ENCODE assay signal across 9 cellular contexts in genomic region chr14:103091883-103092222, GRCh38. TPM values are rescaled to one million over a fixed set of nuclear protein-coding genes. Genes with fewer than 3 reads are reported as not detected.
DNase-seq lines count a peak whose midpoint lies in the region; ATAC-seq and TF ChIP-seq lines count a peak whose summit lies in the region.
"Had no signal": no experiment of that assay in that cellular context is flagged by ENCODE, and none has a peak within 500 bp of the region (broad histone marks: within the 10 kb centered on the region; RNA-seq: fewer than 3 reads in every experiment).

No MANE protein-coding gene starts in this region.

- peak overlapping the region; percentile 77 for H3K4me2 ChIP-seq in OCI-LY1 (ENCODE audit: low read length)

- H4K20me1 ChIP-seq in OCI-LY1 (ENCODE audit: insufficient read depth, low read length): no peaks in the 10 kb centered on the region

- no peaks in the 10 kb centered on the region for H3K9me2 ChIP-seq in OCI-LY1 (ENCODE audit: low read depth, low read length)

- CTCF ChIA-PET in activated CD4-positive, alpha-beta T cell treated with anti-CD3 and anti-CD28 coated beads for 36 hours (lab: Charles Lee): interaction anchor here (0.7 to 1.3 kb wide), 5 partner anchors 13 to 332 kb away, joined by 3 to 6 read pairs (median 4); no protein-coding TSS in a partner anchor

- H3K4me1 Mint-ChIP-seq in activated CD4-positive, alpha-beta T cell treated with anti-CD3 and anti-CD28 coated beads for 36 hours: peaks cover 3% of the 10 kb centered on the region

- no peaks in the 10 kb centered on the region for H3K79me2 ChIP-seq in OCI-LY1 (ENCODE audit: insufficient read depth, low read length)

- ATAC-seq in activated CD4-positive, alpha-beta T cell treated with anti-CD3 and anti-CD28 coated beads for 36 hours: no peak

- no peak overlapping the region; the same call in 1 of the 2 replicates for H3K9ac ChIP-seq in OCI-LY1 (ENCODE audit: low read length)

- no peaks in the 10 kb centered on the region for H3K27me3 Mint-ChIP-seq in activated CD4-positive, alpha-beta T cell treated with anti-CD3 and anti-CD28 coated beads for 36 hours

- POLR2A ChIA-PET in activated CD4-positive, alpha-beta T cell treated with anti-CD3 and anti-CD28 coated beads for 36 hours (lab: Charles Lee): no interaction called here

- no peak overlapping the region for H3K27ac Mint-ChIP-seq in activated CD4-positive, alpha-beta T cell treated with anti-CD3 and anti-CD28 coated beads for 36 hours

- TF ChIP-seq CTCF in GM12864 (IDR thresholded peaks at IDR 0.05; ENCODE audit: low read depth, low read length, missing control alignments) (peak; percentile 1), OCI-LY1 (IDR thresholded peaks at IDR 0.05; ENCODE audit: low read length) (no peak; the same call in 1 of the 2 replicates), fibroblast of mammary gland (conservative IDR thresholded peaks at IDR 0.05; ENCODE audit: control insufficient read depth, insufficient read depth, low read depth, low read length) (no peak), sigmoid colon (IDR thresholded peaks at IDR 0.05) (no peak)

- no peak overlapping the region for H2AFZ ChIP-seq in OCI-LY1 (ENCODE audit: low read length)

- H3K9me3 Mint-ChIP-seq in activated CD4-positive, alpha-beta T cell treated with anti-CD3 and anti-CD28 coated beads for 36 hours (ENCODE audit: low read depth): no peaks in the 10 kb centered on the region

- H3K36me3 Mint-ChIP-seq in activated CD4-positive, alpha-beta T cell treated with anti-CD3 and anti-CD28 coated beads for 36 hours (ENCODE audit: low read depth): no peaks in the 10 kb centered on the region

- H3K4me3 ChIP-seq in GM12864 (ENCODE audit: low read depth, low read length) (peak overlapping the region; percentile 27), OCI-LY1 (ENCODE audit: low read depth, low read length, poor library complexity, severe bottlenecking) (peak overlapping the region; percentile 54), fibroblast of mammary gland (ENCODE audit: control insufficient read depth, low read depth, low read length) (peak overlapping the region; percentile 20), sigmoid colon (peak overlapping the region; percentile 22 to 58 (median 50))

- no peaks in the 10 kb centered on the region for H3K9me3 ChIP-seq in OCI-LY1 (ENCODE audit: low read length)
- H3K9me3 ChIP-seq in sigmoid colon: no peaks in the 10 kb centered on the region

- H3F3A ChIP-seq in OCI-LY1 (ENCODE audit: insufficient read depth, low read length): no peaks in the 10 kb centered on the region

- no peak for TF ChIP-seq POLR2A in sigmoid colon (IDR thresholded peaks at IDR 0.05)

- H3K27ac ChIP-seq in OCI-LY1 (ENCODE audit: low read depth, low read length, poor library complexity, severe bottlenecking) (no peak overlapping the region), sigmoid colon (peak overlapping the region; percentile 1 to 41 (median 21))

- H3K4me1 ChIP-seq in OCI-LY1 (ENCODE audit: insufficient read depth, low read length, severe bottlenecking) (peaks cover 10% of the 10 kb centered on the region), sigmoid colon (peaks cover 0 to 11% (median 10%) of the 10 kb centered on the region in 4 donors)

- intact Hi-C loops in sigmoid colon (cut with DNase I): no loop called here
- intact Hi-C loops in activated CD4-positive, alpha-beta T cell treated with anti-CD3 and anti-CD28 coated beads for 36 hours (cut with DNase I, micrococcal nuclease): loop anchor here (1.0 kb wide), 2 partner anchors 17 to 398 kb away; no protein-coding TSS in a partner anchor

- H3K27me3 ChIP-seq in OCI-LY1 (ENCODE audit: insufficient read depth, low read length) (peaks cover 6% of the 10 kb centered on the region; the same call in 1 of the 2 replicates), sigmoid colon (peaks cover 0 to 11% (median 0%) of the 10 kb centered on the region in 3 donors)

- 30 to 46% methylated on average over 9 of the region's 9 CpGs for WGBS in sigmoid colon, 2 donors

- DNase-seq in GM12864 (ENCODE audit: low read depth) (no peak), fibroblast of mammary gland (ENCODE audit: low read depth) (no peak), sigmoid colon (no peak), SK-N-DZ (ENCODE audit: low spot score) (no peak), SIG-M5 (lab: John Stamatoyannopoulos, UW) (no peak), dedifferentiated amniotic fluid mesenchymal stem cell (ENCODE audit: extremely low spot score) (no peak)
- no peak for DNase-seq in activated CD4-positive, alpha-beta T cell treated with anti-CD3 and anti-CD28 coated beads for 36 hours
- DNase-seq: NCI-H526 treated with DMSO at 0.1 percent for 48 hours had no signal

- H3K36me3 ChIP-seq in OCI-LY1 (ENCODE audit: insufficient read depth, low read length) (no peaks in the 10 kb centered on the region), sigmoid colon (no peaks in the 10 kb centered on the region)

- no peak overlapping the region for H3K4me3 Mint-ChIP-seq in activated CD4-positive, alpha-beta T cell treated with anti-CD3 and anti-CD28 coated beads for 36 hours

- no peak for TF ChIP-seq EP300 in sigmoid colon (IDR thresholded peaks at IDR 0.05)

RNA-seq across cellular contexts. Expression of gene EXOC3L4, which starts 2.7 kb away (rescaled TPM):
- total RNA-seq in sigmoid colon: 1 to 10 TPM in 2 of 4 donors, under 1 TPM in 2; 0.36 to 1.8 (median 0.90) TPM
- 10 to 100 TPM in 1 of 3 donors, 1 to 10 TPM in 2; 3.0 to 23.8 (median 6.0) TPM for polyA plus RNA-seq in sigmoid colon
- polyA plus RNA-seq in SK-N-DZ (2014; cell fraction: cytosol; rRNA removed): not detected in 2 replicates
- not detected in 2 replicates for polyA plus RNA-seq in SK-N-DZ (2014; cell fraction: nucleus; rRNA removed)
- not detected for total RNA-seq in activated CD4-positive, alpha-beta T cell treated with anti-CD3 and anti-CD28 coated beads for 36 hours

RNA-seq across cellular contexts. Expression of gene LBHD2, which starts 7.8 kb away (rescaled TPM):
- total RNA-seq in sigmoid colon: not detected
- polyA plus RNA-seq in sigmoid colon: under 1 TPM in 1 of 3 donors, not detected in 2; 0.17 TPM
- polyA plus RNA-seq in SK-N-DZ (2014; cell fraction: cytosol; rRNA removed): not detected in 2 replicates
- polyA plus RNA-seq in SK-N-DZ (2014; cell fraction: nucleus; rRNA removed): not detected in 2 replicates
- not detected for total RNA-seq in activated CD4-positive, alpha-beta T cell treated with anti-CD3 and anti-CD28 coated beads for 36 hours

RNA-seq across cellular contexts. Expression of gene TNFAIP2, which starts 31.4 kb away (rescaled TPM):
- 10 to 100 TPM; 21.2 to 59.1 (median 36.6) TPM for total RNA-seq in sigmoid colon
- polyA plus RNA-seq in sigmoid colon: 10 to 100 TPM; 11.8 to 68.0 (median 28.8) TPM
- 0.54 and 0.62 TPM in 2 replicates for polyA plus RNA-seq in SK-N-DZ (2014; cell fraction: cytosol; rRNA removed)
- 1.8 and 1.9 TPM in 2 replicates for polyA plus RNA-seq in SK-N-DZ (2014; cell fraction: nucleus; rRNA removed)
- 1 to 10 TPM; 1.7 to 1.8 TPM for total RNA-seq in activated CD4-positive, alpha-beta T cell treated with anti-CD3 and anti-CD28 coated beads for 36 hours

RNA-seq across cellular contexts. Expression of gene CDC42BPB, which starts 34.5 kb away (rescaled TPM):
- total RNA-seq in sigmoid colon: 10 to 100 TPM; 58.5 to 82.3 (median 61.6) TPM
- 10 to 100 TPM; 18.0 to 51.5 (median 24.0) TPM for polyA plus RNA-seq in sigmoid colon
- polyA plus RNA-seq in SK-N-DZ (2014; cell fraction: cytosol; rRNA removed): 21.7 and 24.8 TPM in 2 replicates
- 31.2 and 51.5 TPM in 2 replicates for polyA plus RNA-seq in SK-N-DZ (2014; cell fraction: nucleus; rRNA removed)
- total RNA-seq in activated CD4-positive, alpha-beta T cell treated with anti-CD3 and anti-CD28 coated beads for 36 hours: 1 to 10 TPM; 4.0 to 4.4 TPM

Comparison
In these comparisons a context has a peak if more than half of its experiments do, and no peak if none do; other contexts are left out.
1. RNA of gene TNFAIP2, which starts 31.4 kb away (total RNA-seq): 21.2 to 59.1 TPM in sigmoid colon; 1.7 to 1.8 TPM in activated CD4-positive, alpha-beta T cell treated with anti-CD3 and anti-CD28 coated beads for 36 hours; every median in the first group is over 4 times any median in the second.
2. Peak in every context shown above with its lines, with median percentiles within 50 percentile points of each other: H3K4me3 ChIP-seq.